8 cellular contexts compared by ENCODE assay signal in the genomic region with DNA sequence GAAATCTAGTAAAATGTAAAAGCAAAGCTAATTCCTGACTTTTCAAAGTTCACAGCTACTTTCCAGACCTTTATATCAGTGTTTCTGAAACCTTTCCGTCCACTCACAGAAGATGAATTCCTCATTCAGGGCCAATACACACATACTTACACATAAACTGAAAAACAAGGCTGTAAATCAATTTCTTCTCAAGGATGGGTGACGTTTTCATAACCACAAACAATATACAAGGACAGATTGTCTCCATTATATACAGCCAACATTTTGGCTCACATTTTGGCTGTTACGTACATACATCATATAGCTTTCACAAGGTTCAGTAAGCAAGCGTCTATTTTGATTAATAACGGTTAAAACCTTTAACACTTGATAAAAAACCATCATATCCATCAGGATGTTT. TPM values are rescaled to one million over a fixed set of nuclear protein-coding genes. Genes with fewer than 3 reads are reported as not detected.
DNase-seq lines count a peak whose midpoint lies in the region; ATAC-seq, FAIRE-seq and TF ChIP-seq lines count a peak whose summit lies in the region.

No MANE protein-coding gene starts in this region.

- peak overlapping the region; percentile 91 for H3K4me2 ChIP-seq in HepG2 (ENCODE audit: low read depth, low read length)

- H3K27ac ChIP-seq in left ventricle myocardium inferior (replicated peaks) (no peak overlapping the region), HepG2 (ENCODE audit: extremely low read length, insufficient read depth, low read length) (peak overlapping the region; percentile 89), upper lobe of right lung (no peak overlapping the region)

- H3K9me3 ChIP-seq in left ventricle myocardium inferior (replicated peaks) (no peaks in the 10 kb centered on the region), HepG2 (ENCODE audit: low read length) (no peaks in the 10 kb centered on the region), upper lobe of right lung (no peaks in the 10 kb centered on the region)

- in situ Hi-C loops in HepG2 (cut with HindIII; ENCODE audit: extremely low pct_ligation_motif_present, low pct_unique_long_range_greater_than_20kb), result no loop called here

- no peak for TF ChIP-seq RAD21 in HepG2 (CRISPR knock-in tag; IDR thresholded peaks at IDR 0.05)

- no peaks in the 10 kb centered on the region for H3K36me3 ChIP-seq in left ventricle myocardium inferior
- H3K36me3 ChIP-seq in HepG2 (replicated peaks in 1 of 2; ENCODE audit: control insufficient read depth in 1 of 2, insufficient read depth in 2 of 2, low read length in 2 of 2), result no peaks in the 10 kb centered on the region
- H3K36me3 ChIP-seq in upper lobe of right lung, result no peaks in the 10 kb centered on the region

- H4K20me1 ChIP-seq in HepG2 (ENCODE audit: insufficient read depth, low read length), result peaks cover 22% of the 10 kb centered on the region; the same call in 1 of the 2 replicates

- no peak overlapping the region for H2AFZ ChIP-seq in HepG2 (ENCODE audit: low read length)

- ATAC-seq in left ventricle myocardium superior, result no peak
- ATAC-seq in activated naive CD8-positive, alpha-beta T cell treated with anti-CD3 and anti-CD28 coated beads, Interleukin-2, amount 50 U/mL, for 24 hours, result no peak
- no peak for ATAC-seq in HepG2
- no peak for ATAC-seq in upper lobe of right lung
- ATAC-seq in GM21381 (IDR thresholded peaks at IDR 0.05; ENCODE audit: unreplicated experiment), result no peak

- TF ChIP-seq EP300 in HepG2 (IDR thresholded peaks at IDR 0.05; ENCODE audit: low read depth in 2 of 2, low read length in 2 of 2) (no peak), HepG2 (CRISPR knock-in tag; IDR thresholded peaks at IDR 0.05; ENCODE audit: borderline replicate concordance) (no peak)

- no peak for TF ChIP-seq CTCF in left ventricle myocardium inferior (IDR thresholded peaks at IDR 0.05; ENCODE audit: borderline replicate concordance)
- TF ChIP-seq CTCF in HepG2 (CRISPR knock-in tag; IDR thresholded peaks at IDR 0.05), result no peak
- TF ChIP-seq CTCF in upper lobe of right lung (IDR thresholded peaks at IDR 0.05), result no peak

- H3K4me1 Mint-ChIP-seq in activated naive CD8-positive, alpha-beta T cell treated with anti-CD3 and anti-CD28 coated beads, Interleukin-2, amount 50 U/mL, for 24 hours, result peaks cover 42% of the 10 kb centered on the region

- no peak for DNase-seq in left ventricle myocardium inferior
- DNase-seq in left ventricle myocardium superior, result no peak
- no peak for DNase-seq in activated naive CD8-positive, alpha-beta T cell treated with anti-CD3 and anti-CD28 coated beads, Interleukin-2, amount 50 U/mL, for 24 hours
- no peak for DNase-seq in HepG2 (ENCODE audit: low spot score)
- no peak for DNase-seq in upper lobe of right lung
- DNase-seq in ureter (ENCODE audit: low spot score), result no peak
- no peak for DNase-seq in NK-92 (lab: John Stamatoyannopoulos, UW; ENCODE audit: unreplicated experiment)

- BruUV-seq in HepG2 (replicated peaks; lab: Mats Ljungman, UMichigan), result no TSS peak

- peak overlapping the region; percentile 93 for H3K27ac Mint-ChIP-seq in activated naive CD8-positive, alpha-beta T cell treated with anti-CD3 and anti-CD28 coated beads, Interleukin-2, amount 50 U/mL, for 24 hours

- peaks cover 36% of the 10 kb centered on the region for H3K4me1 ChIP-seq in left ventricle myocardium inferior
- peaks cover 46% of the 10 kb centered on the region for H3K4me1 ChIP-seq in HepG2 (ENCODE audit: insufficient read depth, low read length)
- peaks cover 9% of the 10 kb centered on the region for H3K4me1 ChIP-seq in upper lobe of right lung

- H3K79me2 ChIP-seq in HepG2 (ENCODE audit: insufficient read depth, low read length), result peaks cover 62% of the 10 kb centered on the region

- peak overlapping the region; percentile 91 for H3K9ac ChIP-seq in HepG2 (ENCODE audit: insufficient read depth, low read depth, low read length)

- POLR2A ChIA-PET in HepG2 (lab: Yijun Ruan, JAX), result interaction anchor here (2.1 kb wide), 1 partner anchor 93 kb away, joined by 5 read pairs; a partner anchor contains a TSS

- H3K9me3 Mint-ChIP-seq in activated naive CD8-positive, alpha-beta T cell treated with anti-CD3 and anti-CD28 coated beads, Interleukin-2, amount 50 U/mL, for 24 hours, result no peaks in the 10 kb centered on the region

- H3K27me3 ChIP-seq in left ventricle myocardium inferior (ENCODE audit: low read depth) (no peaks in the 10 kb centered on the region), HepG2 (ENCODE audit: control insufficient read depth in 1 of 2, insufficient read depth in 2 of 2, low read length in 2 of 2) (no peaks in the 10 kb centered on the region; a peak in 1 of 5 replicates), upper lobe of right lung (no peaks in the 10 kb centered on the region)

- no peaks in the 10 kb centered on the region for H3K27me3 Mint-ChIP-seq in activated naive CD8-positive, alpha-beta T cell treated with anti-CD3 and anti-CD28 coated beads, Interleukin-2, amount 50 U/mL, for 24 hours

- FAIRE-seq in HepG2 (lab: Jason Lieb, UNC), result no peak

- peak overlapping the region; percentile 96 for H3K4me3 Mint-ChIP-seq in activated naive CD8-positive, alpha-beta T cell treated with anti-CD3 and anti-CD28 coated beads, Interleukin-2, amount 50 U/mL, for 24 hours

- H3K36me3 Mint-ChIP-seq in activated naive CD8-positive, alpha-beta T cell treated with anti-CD3 and anti-CD28 coated beads, Interleukin-2, amount 50 U/mL, for 24 hours (ENCODE audit: low read depth), result peaks cover 20% of the 10 kb centered on the region

- intact Hi-C loops in left ventricle myocardium inferior (cut with micrococcal nuclease), result no loop called here
- intact Hi-C loops in left ventricle myocardium superior (cut with micrococcal nuclease), result no loop called here
- intact Hi-C loops in HepG2 (cut with micrococcal nuclease; ENCODE audit: unreplicated experiment), result no loop called here
- intact Hi-C loops in upper lobe of right lung (cut with DNase I), result no loop called here

- H3K4me3 ChIP-seq in left ventricle myocardium inferior, result peak overlapping the region; percentile 90
- H3K4me3 ChIP-seq in HepG2 (replicated peaks in 1 of 3; ENCODE audit: insufficient read depth in 1 of 3, low read depth in 2 of 3, low read length in 3 of 3), result peak overlapping the region; percentile 84 to 94 (median 87); a peak in 5 of 6 replicates
- peak overlapping the region; percentile 72 for H3K4me3 ChIP-seq in upper lobe of right lung

- no peak for TF ChIP-seq POLR2A in HepG2 (IDR thresholded peaks at IDR 0.05; ENCODE audit: insufficient read depth in 1 of 2, low read depth in 2 of 2, low read length in 2 of 2)

- 5% methylated on average over 5 of the region's 5 CpGs for WGBS in HepG2 (ENCODE audit: low lambda C conversion rate)

- CTCF ChIA-PET in HepG2 (lab: Yijun Ruan, JAX; ENCODE audit: low intra/inter-chr PET ratio, low total read pairs), result no interaction called here

TF ChIP-seq in HepG2, 621 proteins besides CTCF, POLR2A, EP300 and RAD21 (continues in another document):
- TF ChIP-seq NBN (conservative IDR thresholded peaks at IDR 0.05), result no peak
- no peak for TF ChIP-seq MYC (CRISPR knock-in tag; IDR thresholded peaks at IDR 0.05; ENCODE audit: borderline replicate concordance)
- TF ChIP-seq FOXK2 (IDR thresholded peaks at IDR 0.05), result no peak
- no peak for TF ChIP-seq ZNF878 (CRISPR knock-in tag; IDR thresholded peaks at IDR 0.05)
- TF ChIP-seq, protein P1, sequence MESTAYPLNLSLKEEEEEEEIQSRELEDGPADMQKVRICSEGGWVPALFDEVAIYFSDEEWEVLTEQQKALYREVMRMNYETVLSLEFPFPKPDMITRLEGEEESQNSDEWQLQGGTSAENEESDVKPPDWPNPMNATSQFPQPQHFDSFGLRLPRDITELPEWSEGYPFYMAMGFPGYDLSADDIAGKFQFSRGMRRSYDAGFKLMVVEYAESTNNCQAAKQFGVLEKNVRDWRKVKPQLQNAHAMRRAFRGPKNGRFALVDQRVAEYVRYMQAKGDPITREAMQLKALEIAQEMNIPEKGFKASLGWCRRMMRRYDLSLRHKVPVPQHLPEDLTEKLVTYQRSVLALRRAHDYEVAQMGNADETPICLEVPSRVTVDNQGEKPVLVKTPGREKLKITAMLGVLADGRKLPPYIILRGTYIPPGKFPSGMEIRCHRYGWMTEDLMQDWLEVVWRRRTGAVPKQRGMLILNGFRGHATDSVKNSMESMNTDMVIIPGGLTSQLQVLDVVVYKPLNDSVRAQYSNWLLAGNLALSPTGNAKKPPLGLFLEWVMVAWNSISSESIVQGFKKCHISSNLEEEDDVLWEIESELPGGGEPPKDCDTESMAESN (CRISPR knock-in tag; conservative IDR thresholded peaks at IDR 0.05), result no peak
- TF ChIP-seq ZNF552 (CRISPR knock-in tag; IDR thresholded peaks at IDR 0.05; ENCODE audit: borderline replicate concordance), result no peak
- TF ChIP-seq ZNF607 (CRISPR knock-in tag; IDR thresholded peaks at IDR 0.05; ENCODE audit: borderline replicate concordance), result no peak
- no peak for TF ChIP-seq GATAD2A (CRISPR knock-in tag; IDR thresholded peaks at IDR 0.05)
- TF ChIP-seq HIVEP1 (CRISPR knock-in tag; IDR thresholded peaks at IDR 0.05), result no peak

RNA-seq across cellular contexts. Expression of a gene that starts 1.4 kb away (rescaled TPM):
- total RNA-seq in left ventricle myocardium inferior, result 53.4 TPM
- total RNA-seq in left ventricle myocardium superior, result 57.4 TPM
- 78.2 and 105 TPM in 2 replicates for total RNA-seq in HepG2 (2016; rRNA removed; fragmentation: Illumina TruSeq; extraction: Trizol)
- total RNA-seq in HepG2 (2016; cell fraction: cytosol; rRNA removed; fragmentation: Illumina TruSeq; extraction: Trizol; ENCODE audit: low read depth), result 45.6 and 46.6 TPM in 2 replicates
- 79.2 and 105 TPM in 2 replicates for total RNA-seq in HepG2 (2016; cell fraction: insoluble cytoplasmic fraction; rRNA removed; fragmentation: Illumina TruSeq; extraction: Trizol)
- 54.0 and 61.2 TPM in 2 replicates for total RNA-seq in HepG2 (2016; cell fraction: membrane; rRNA removed; fragmentation: Illumina TruSeq; extraction: Trizol)
- 85.2 and 97.0 TPM in 2 replicates for total RNA-seq in HepG2 (2016; cell fraction: nucleus; rRNA removed; fragmentation: Illumina TruSeq; extraction: Trizol)
- polyA plus RNA-seq in HepG2 (2011; rRNA removed), result 36.4 and 42.5 TPM in 2 replicates
- polyA plus RNA-seq in HepG2 (2011; cell fraction: cytosol; rRNA removed), result 15.8 and 21.7 TPM in 2 replicates
- 49.0 and 60.6 TPM in 2 replicates for polyA plus RNA-seq in HepG2 (2011; cell fraction: nucleus; rRNA removed)
- polyA plus RNA-seq in HepG2 (2012), result 49.2 and 49.7 TPM in 2 replicates
- polyA plus RNA-seq in HepG2 (2016; cell fraction: cytosol; fragmentation: Illumina TruSeq; extraction: Trizol; ENCODE audit: low read depth), result 8.8 and 9.0 TPM in 2 replicates
- polyA plus RNA-seq in HepG2 (2016; cell fraction: insoluble cytoplasmic fraction; fragmentation: Illumina TruSeq; extraction: Trizol; ENCODE audit: low read depth), result 67.3 and 70.4 TPM in 2 replicates
- 25.6 and 26.2 TPM in 2 replicates for polyA plus RNA-seq in HepG2 (2016; cell fraction: membrane; fragmentation: Illumina TruSeq; extraction: Trizol; ENCODE audit: low read depth)
- 67.7 and 71.1 TPM in 2 replicates for polyA plus RNA-seq in HepG2 (2016; cell fraction: nucleus; fragmentation: Illumina TruSeq; extraction: Trizol; ENCODE audit: insufficient read depth, low read depth)
- polyA minus RNA-seq in HepG2 (2011; rRNA and poly(A)+ RNA removed; ENCODE audit: low replicate concordance), result 39.8 and 42.7 TPM in 2 replicates
- polyA minus RNA-seq in HepG2 (2011; cell fraction: cytosol; rRNA and poly(A)+ RNA removed), result 40.6 and 41.2 TPM in 2 replicates
- 151 and 160 TPM in 2 replicates for polyA minus RNA-seq in HepG2 (2011; cell fraction: nucleus; rRNA and poly(A)+ RNA removed)
- total RNA-seq in upper lobe of right lung, result 45.4 TPM
- 72.2 TPM for total RNA-seq in ureter
